ENCODE assay signal across 14 cellular contexts in the genomic region with DNA sequence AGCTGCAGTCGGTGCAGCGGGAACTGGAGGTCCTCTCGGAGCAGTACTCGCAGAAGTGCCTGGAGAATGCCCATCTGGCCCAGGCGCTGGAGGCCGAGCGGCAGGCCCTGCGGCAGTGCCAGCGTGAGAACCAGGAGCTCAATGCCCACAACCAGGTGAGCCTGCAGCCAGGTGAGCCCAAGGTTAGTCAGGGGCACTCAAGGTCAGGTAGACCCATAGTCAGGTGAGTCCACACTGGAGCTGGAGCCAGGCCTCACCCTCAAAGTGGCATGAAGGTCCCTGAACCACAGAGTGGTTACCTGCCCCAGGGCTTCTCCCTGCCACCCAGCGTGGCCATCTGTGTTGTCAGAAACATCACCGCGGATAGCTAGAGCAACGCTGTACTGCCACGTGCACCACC. TPM values are rescaled to one million over a fixed set of nuclear protein-coding genes. Genes with fewer than 3 reads are reported as not detected.
DNase-seq lines count a peak whose midpoint lies in the region; ATAC-seq and TF ChIP-seq lines count a peak whose summit lies in the region.
"Had no signal": no experiment of that assay in that cellular context is flagged by ENCODE, and none has a peak within 500 bp of the region (broad histone marks: within the 10 kb centered on the region; RNA-seq: fewer than 3 reads in every experiment).

No MANE protein-coding gene starts in this region.

- TF ChIP-seq CTCF in activated CD8-positive, alpha-beta T cell treated with anti-CD3 and anti-CD28 coated beads for 36 hours (IDR thresholded peaks at IDR 0.05), result no peak
- TF ChIP-seq CTCF in osteoblast (IDR thresholded peaks at IDR 0.05; ENCODE audit: extremely low read depth, low read depth, low read length), result no peak
- no peak for TF ChIP-seq CTCF in foreskin fibroblast (IDR thresholded peaks at IDR 0.05; ENCODE audit: low read depth, low read length)

- no peaks in the 10 kb centered on the region for H3K27me3 Mint-ChIP-seq in activated CD8-positive, alpha-beta T cell treated with anti-CD3 and anti-CD28 coated beads, Interleukin-2, amount 10 ng/mL, durations not matched to agents 7 days and 5 days (ENCODE audit: low read depth)
- H3K27me3 Mint-ChIP-seq in activated CD8-positive, alpha-beta T cell treated with anti-CD3 and anti-CD28 coated beads for 36 hours, result no peaks in the 10 kb centered on the region
- H3K27me3 Mint-ChIP-seq in CD8-positive, alpha-beta memory T cell, result no peaks in the 10 kb centered on the region

- no peaks in the 10 kb centered on the region for H3K27me3 ChIP-seq in BLaER1
- no peaks in the 10 kb centered on the region for H3K27me3 ChIP-seq in CD8-positive, alpha-beta memory T cell (ENCODE audit: insufficient read depth, low read length, poor library complexity, severe bottlenecking)
- no peaks in the 10 kb centered on the region for H3K27me3 ChIP-seq in osteoblast (ENCODE audit: insufficient read depth, low read length)

- H3K9me3 ChIP-seq in BLaER1, result no peaks in the 10 kb centered on the region
- H3K9me3 ChIP-seq in CD8-positive, alpha-beta memory T cell (ENCODE audit: low read length), result no peaks in the 10 kb centered on the region
- H3K9me3 ChIP-seq in osteoblast (ENCODE audit: low read depth, low read length), result no peaks in the 10 kb centered on the region
- H3K9me3 ChIP-seq: Caco-2 had no signal

- H3K4me3 Mint-ChIP-seq in activated CD8-positive, alpha-beta T cell treated with anti-CD3 and anti-CD28 coated beads, Interleukin-2, amount 10 ng/mL, durations not matched to agents 7 days and 5 days, result no peak overlapping the region
- no peak overlapping the region for H3K4me3 Mint-ChIP-seq in activated CD8-positive, alpha-beta T cell treated with anti-CD3 and anti-CD28 coated beads for 36 hours
- H3K4me3 Mint-ChIP-seq in CD8-positive, alpha-beta memory T cell, result peak overlapping the region in 1 of 7 donors; percentile 13
- H3K4me3 Mint-ChIP-seq: HFFc6 had no signal

- peaks cover 72% of the 10 kb centered on the region for H3K4me1 Mint-ChIP-seq in activated CD8-positive, alpha-beta T cell treated with anti-CD3 and anti-CD28 coated beads, Interleukin-2, amount 10 ng/mL, durations not matched to agents 7 days and 5 days (ENCODE audit: low read depth)
- peaks cover 40% of the 10 kb centered on the region for H3K4me1 Mint-ChIP-seq in activated CD8-positive, alpha-beta T cell treated with anti-CD3 and anti-CD28 coated beads for 36 hours (ENCODE audit: low read depth)
- H3K4me1 Mint-ChIP-seq in CD8-positive, alpha-beta memory T cell, result peaks cover 45 to 80% (median 80%) of the 10 kb centered on the region in 3 donors

- intact Hi-C loops in activated CD8-positive, alpha-beta T cell treated with anti-CD3 and anti-CD28 coated beads for 36 hours (cut with micrococcal nuclease), result no loop called here

- H3K27ac ChIP-seq in BLaER1 (peak overlapping the region; percentile 49; the same call in 1 of the 2 replicates), osteoblast (ENCODE audit: low read depth, low read length) (no peak overlapping the region)
- H3K27ac ChIP-seq in CD8-positive, alpha-beta memory T cell (ENCODE audit: low read depth, low read length), result no peak overlapping the region

- H3K9ac ChIP-seq in BLaER1, result peak overlapping the region; percentile 31; the same call in 1 of the 2 replicates

- no peaks in the 10 kb centered on the region for H3K9me3 Mint-ChIP-seq in activated CD8-positive, alpha-beta T cell treated with anti-CD3 and anti-CD28 coated beads, Interleukin-2, amount 10 ng/mL, durations not matched to agents 7 days and 5 days (ENCODE audit: insufficient read depth)
- H3K9me3 Mint-ChIP-seq in activated CD8-positive, alpha-beta T cell treated with anti-CD3 and anti-CD28 coated beads for 36 hours, result no peaks in the 10 kb centered on the region
- H3K9me3 Mint-ChIP-seq in CD8-positive, alpha-beta memory T cell, result no peaks in the 10 kb centered on the region
- H3K9me3 Mint-ChIP-seq: HFFc6 had no signal

- H3K27ac Mint-ChIP-seq in activated CD8-positive, alpha-beta T cell treated with anti-CD3 and anti-CD28 coated beads, Interleukin-2, amount 10 ng/mL, durations not matched to agents 7 days and 5 days, result peak overlapping the region; percentile 77
- H3K27ac Mint-ChIP-seq in activated CD8-positive, alpha-beta T cell treated with anti-CD3 and anti-CD28 coated beads for 36 hours, result no peak overlapping the region
- H3K27ac Mint-ChIP-seq in CD8-positive, alpha-beta memory T cell, result peak overlapping the region in 6 of 8 donors; percentile 29 to 95 (median 60)
- H3K27ac Mint-ChIP-seq: HFFc6 had no signal

- ATAC-seq in activated CD8-positive, alpha-beta T cell treated with anti-CD3 and anti-CD28 coated beads, Interleukin-2, amount 10 ng/mL, durations not matched to agents 7 days and 5 days, result no peak
- ATAC-seq in activated CD8-positive, alpha-beta T cell treated with anti-CD3 and anti-CD28 coated beads for 36 hours, result no peak
- ATAC-seq in HG03025 (IDR thresholded peaks at IDR 0.05; ENCODE audit: low FRiP score, unreplicated experiment), result no peak

- H3K4me1 ChIP-seq in BLaER1, result peaks cover 100% of the 10 kb centered on the region
- peaks cover 70% of the 10 kb centered on the region for H3K4me1 ChIP-seq in CD8-positive, alpha-beta memory T cell (ENCODE audit: insufficient read depth, low read length)
- H3K4me1 ChIP-seq in osteoblast (ENCODE audit: insufficient read depth, low read length), result no peaks in the 10 kb centered on the region
- H3K4me1 ChIP-seq: Caco-2 had no signal

- CTCF ChIA-PET in activated CD8-positive, alpha-beta T cell treated with anti-CD3 and anti-CD28 coated beads, Interleukin-2, amount 10 ng/mL, durations not matched to agents 7 days and 5 days (lab: Charles Lee), result interaction anchor here (0.8 to 1.1 kb wide), 2 partner anchors 32 to 64 kb away, joined by 3 read pairs; no protein-coding TSS in a partner anchor
- CTCF ChIA-PET in activated CD8-positive, alpha-beta T cell treated with anti-CD3 and anti-CD28 coated beads for 36 hours (lab: Charles Lee), result interaction anchor here (1.3 to 1.4 kb wide), 2 partner anchors 9 to 15 kb away, joined by 3 to 4 read pairs; no protein-coding TSS in a partner anchor
- CTCF ChIA-PET in CD8-positive, alpha-beta memory T cell (lab: Charles Lee), result interaction anchor here (1.7 kb wide), 1 partner anchor 11 kb away, joined by 6 read pairs; no protein-coding TSS in a partner anchor

- H3K36me3 Mint-ChIP-seq in activated CD8-positive, alpha-beta T cell treated with anti-CD3 and anti-CD28 coated beads, Interleukin-2, amount 10 ng/mL, durations not matched to agents 7 days and 5 days (ENCODE audit: low read depth), result peaks cover 72% of the 10 kb centered on the region
- peaks cover 37% of the 10 kb centered on the region for H3K36me3 Mint-ChIP-seq in activated CD8-positive, alpha-beta T cell treated with anti-CD3 and anti-CD28 coated beads for 36 hours (ENCODE audit: low read depth)
- peaks cover 8 to 82% (median 24%) of the 10 kb centered on the region in 3 donors for H3K36me3 Mint-ChIP-seq in CD8-positive, alpha-beta memory T cell

- DNase-seq in activated CD8-positive, alpha-beta T cell treated with anti-CD3 and anti-CD28 coated beads, Interleukin-2, amount 10 ng/mL, durations not matched to agents 7 days and 5 days, result no peak
- no peak for DNase-seq in activated CD8-positive, alpha-beta T cell treated with anti-CD3 and anti-CD28 coated beads for 36 hours
- no peak for DNase-seq in CD8-positive, alpha-beta memory T cell
- DNase-seq in osteoblast (ENCODE audit: insufficient read length, low spot score, missing footprints), result peak; percentile 52
- no peak for DNase-seq in foreskin fibroblast
- DNase-seq: AML-193, Caco-2, HFFc6, KBM-7, NCI-H1436 treated with DMSO at 0.1 percent for 48 hours, NCI-H2081 treated with DMSO at 0.1 percent for 48 hours, NCI-H524 had no signal

- peaks cover 10% of the 10 kb centered on the region for H3K79me2 ChIP-seq in osteoblast (ENCODE audit: insufficient read depth, low read length)

- peaks cover 93% of the 10 kb centered on the region for H3K36me3 ChIP-seq in BLaER1
- H3K36me3 ChIP-seq in CD8-positive, alpha-beta memory T cell (ENCODE audit: insufficient read depth, low read length), result peaks cover 23% of the 10 kb centered on the region
- H3K36me3 ChIP-seq in osteoblast (ENCODE audit: insufficient read depth, low read length), result peaks cover 93% of the 10 kb centered on the region

- POLR2A ChIA-PET in activated CD8-positive, alpha-beta T cell treated with anti-CD3 and anti-CD28 coated beads, Interleukin-2, amount 10 ng/mL, durations not matched to agents 7 days and 5 days (lab: Charles Lee), result interaction anchor here (0.5 kb wide), 1 partner anchor 589 kb away, joined by 5 read pairs; no protein-coding TSS in a partner anchor
- POLR2A ChIA-PET in activated CD8-positive, alpha-beta T cell treated with anti-CD3 and anti-CD28 coated beads for 36 hours (lab: Charles Lee), result no interaction called here
- POLR2A ChIA-PET in CD8-positive, alpha-beta memory T cell (lab: Charles Lee), result no interaction called here

- H3K4me2 ChIP-seq in BLaER1, result peak overlapping the region; percentile 84
- H3K4me2 ChIP-seq in osteoblast (ENCODE audit: insufficient read depth, low read length), result no peak overlapping the region

- H4K20me1 ChIP-seq in BLaER1 (peaks cover 90% of the 10 kb centered on the region), osteoblast (ENCODE audit: insufficient read depth, low read length) (peaks cover 30% of the 10 kb centered on the region)

- no peak overlapping the region for H2AFZ ChIP-seq in osteoblast (ENCODE audit: low read length)

- H3K4me3 ChIP-seq in BLaER1, result no peak overlapping the region
- H3K4me3 ChIP-seq in CD8-positive, alpha-beta memory T cell (ENCODE audit: low read length), result no peak overlapping the region
- H3K4me3 ChIP-seq in osteoblast (ENCODE audit: insufficient read depth, low read length), result no peak overlapping the region
- H3K4me3 ChIP-seq in foreskin fibroblast (ENCODE audit: low read depth in 1 of 2, low read length in 2 of 2), result no peak overlapping the region

RNA-seq across cellular contexts. Expression of gene PLD6, which starts 32.2 kb away (rescaled TPM):
- total RNA-seq in activated CD8-positive, alpha-beta T cell treated with anti-CD3 and anti-CD28 coated beads, Interleukin-2, amount 10 ng/mL, durations not matched to agents 7 days and 5 days, result 1 to 10 TPM; 3.8 to 4.2 TPM
- total RNA-seq in activated CD8-positive, alpha-beta T cell treated with anti-CD3 and anti-CD28 coated beads for 36 hours, result 1 to 10 TPM; 6.1 to 6.2 TPM
- 10 to 100 TPM; 26.5 to 28.4 TPM for total RNA-seq in CD8-positive, alpha-beta memory T cell
- 6.9 TPM for polyA plus RNA-seq in CD8-positive, alpha-beta memory T cell
- 1.4 and 2.7 TPM in 2 replicates for total RNA-seq in osteoblast
